ENCODE assay signal across 9 cellular contexts in the genomic region with DNA sequence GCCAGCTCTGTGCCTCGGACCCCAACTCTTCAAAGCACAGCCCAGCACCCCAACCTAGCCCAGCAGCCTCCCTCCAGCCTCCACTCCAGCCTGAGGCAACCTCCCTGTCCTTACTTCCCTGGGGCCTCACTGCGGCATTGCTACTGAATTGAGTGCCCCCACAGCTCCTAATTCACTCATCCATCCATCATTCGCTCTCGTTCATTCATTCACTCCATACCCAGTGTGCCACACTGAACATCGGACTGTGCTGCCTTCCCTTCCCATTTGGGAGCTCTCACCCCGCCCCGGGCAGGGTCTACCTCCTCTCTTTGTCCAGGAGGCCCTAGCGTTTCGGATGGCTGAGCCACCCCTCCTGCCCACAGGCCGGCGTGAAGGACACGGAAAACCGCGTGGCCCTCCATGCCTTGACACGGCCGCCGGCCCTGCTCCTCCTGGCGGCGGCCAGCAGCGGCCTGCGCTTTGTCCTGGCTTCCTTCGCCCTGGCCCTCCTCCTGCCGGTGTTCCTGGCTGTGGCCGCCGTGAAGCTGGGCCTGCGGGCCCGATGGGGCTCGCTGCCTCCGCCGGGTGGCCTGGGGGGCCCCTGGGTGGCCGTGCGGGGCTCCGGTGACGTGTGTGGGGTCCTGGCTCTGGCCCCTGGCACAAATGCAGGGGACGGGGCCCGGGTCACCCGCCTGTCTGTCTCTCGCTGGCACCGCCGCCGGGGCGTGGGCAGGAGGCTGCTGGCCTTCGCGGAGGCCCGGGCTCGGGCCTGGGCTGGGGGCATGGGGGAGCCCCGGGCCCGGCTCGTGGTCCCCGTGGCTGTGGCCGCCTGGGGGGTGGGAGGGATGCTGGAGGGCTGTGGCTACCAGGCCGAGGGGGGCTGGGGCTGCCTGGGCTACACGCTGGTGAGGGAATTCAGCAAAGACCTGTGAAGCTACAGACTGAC. TPM values are rescaled to one million over a fixed set of nuclear protein-coding genes. Genes with fewer than 3 reads are reported as not detected.
A peak's percentile ranks its signal among the peaks of the same experiment; 100 is the strongest.
DNase-seq lines count a peak whose midpoint lies in the region; ATAC-seq and TF ChIP-seq lines count a peak whose summit lies in the region.
"Had no signal": no experiment of that assay in that cellular context is flagged by ENCODE, and none has a peak within 500 bp of the region (broad histone marks: within the 10 kb centered on the region; RNA-seq: fewer than 3 reads in every experiment).

No MANE protein-coding gene starts in this region.

- peaks cover 11% of the 10 kb centered on the region for H3K4me1 Mint-ChIP-seq in CD4-positive, alpha-beta T cell (ENCODE audit: low read depth)
- peaks cover 13% of the 10 kb centered on the region for H3K4me1 Mint-ChIP-seq in endothelial cell (ENCODE audit: unreplicated experiment)

- no peak overlapping the region for H3K27ac ChIP-seq in CD4-positive, alpha-beta T cell (ENCODE audit: low read depth, low read length)
- H3K27ac ChIP-seq in PC-3 (ENCODE audit: low read length): peak overlapping the region; percentile 73; the same call in 1 of the 2 replicates
- peak overlapping the region; percentile 99 for H3K27ac ChIP-seq in osteoblast (ENCODE audit: low read depth, low read length)

- POLR2A ChIA-PET in CD4-positive, alpha-beta T cell (lab: Charles Lee): interaction anchor here (1.0 to 3.5 kb wide), 2 partner anchors 10 to 17 kb away, joined by 4 to 29 read pairs; partner anchors contain the start of gene ZNF628
- POLR2A ChIA-PET in PC-3 (lab: Charles Lee; ENCODE audit: unreplicated experiment): interaction anchor here (0.6 kb wide), 1 partner anchor 330 kb away, joined by 23 read pairs; no protein-coding TSS in a partner anchor

- H3K27me3 ChIP-seq in CD4-positive, alpha-beta T cell (ENCODE audit: control insufficient read depth, insufficient read depth, low read length): no peaks in the 10 kb centered on the region
- H3K27me3 ChIP-seq in PC-3 (ENCODE audit: low read length): no peaks in the 10 kb centered on the region
- H3K27me3 ChIP-seq in osteoblast (ENCODE audit: insufficient read depth, low read length): no peaks in the 10 kb centered on the region

- peak overlapping the region; percentile 76 for H3K27ac Mint-ChIP-seq in CD4-positive, alpha-beta T cell
- H3K27ac Mint-ChIP-seq in endothelial cell (ENCODE audit: unreplicated experiment): peak overlapping the region; percentile 93

- no peaks in the 10 kb centered on the region for H3K79me2 ChIP-seq in PC-3 (ENCODE audit: low read length)
- peaks cover 23% of the 10 kb centered on the region for H3K79me2 ChIP-seq in osteoblast (ENCODE audit: insufficient read depth, low read length)

- H3K27me3 Mint-ChIP-seq in CD4-positive, alpha-beta T cell: no peaks in the 10 kb centered on the region
- H3K27me3 Mint-ChIP-seq in endothelial cell (ENCODE audit: unreplicated experiment): peaks cover 7% of the 10 kb centered on the region

- TF ChIP-seq CTCF in CD4-positive, alpha-beta T cell (IDR thresholded peaks at IDR 0.05): no peak
- TF ChIP-seq CTCF in PC-3 (conservative IDR thresholded peaks at IDR 0.05; ENCODE audit: low read depth, low read length) (no peak), endothelial cell (IDR thresholded peaks at IDR 0.05; ENCODE audit: unreplicated experiment) (no peak), osteoblast (IDR thresholded peaks at IDR 0.05; ENCODE audit: extremely low read depth, low read depth, low read length) (no peak)

- no TSS peak for BruUV-seq in PC-3 (replicated peaks; lab: Mats Ljungman, UMichigan)

- no peaks in the 10 kb centered on the region for H3K9me3 Mint-ChIP-seq in CD4-positive, alpha-beta T cell
- no peaks in the 10 kb centered on the region for H3K9me3 Mint-ChIP-seq in endothelial cell (ENCODE audit: unreplicated experiment)

- CTCF ChIA-PET in CD4-positive, alpha-beta T cell (lab: Charles Lee): interaction anchor here (2.2 kb wide), 1 partner anchor 17 kb away, joined by 7 read pairs; no protein-coding TSS in a partner anchor
- CTCF ChIA-PET in PC-3 (lab: Charles Lee): interaction anchor here (1.9 kb wide), 1 partner anchor 18 kb away, joined by 13 read pairs; no protein-coding TSS in a partner anchor

- H3K4me3 Mint-ChIP-seq in CD4-positive, alpha-beta T cell: peak overlapping the region; percentile 82
- H3K4me3 Mint-ChIP-seq in endothelial cell (ENCODE audit: unreplicated experiment): peak overlapping the region; percentile 91

- no peaks in the 10 kb centered on the region for H3K9me3 ChIP-seq in CD4-positive, alpha-beta T cell (ENCODE audit: control insufficient read depth, low read length)
- H3K9me3 ChIP-seq in PC-3 (ENCODE audit: low read length): no peaks in the 10 kb centered on the region
- no peaks in the 10 kb centered on the region for H3K9me3 ChIP-seq in osteoblast (ENCODE audit: low read depth, low read length)

- no peak for DNase-seq in CD4-positive, alpha-beta T cell
- DNase-seq in PC-3 (no peak), endothelial cell (ENCODE audit: low spot score) (no peak), osteoblast (ENCODE audit: insufficient read length, low spot score, missing footprints) (peak; percentile 81), NCI-H146 (lab: John Stamatoyannopoulos, UW) (no peak)
- DNase-seq in activated effector memory CD4-positive, alpha-beta T cell treated with anti-CD3 and anti-CD28 coated beads, Interleukin-2, amount 50 U/mL, for 16 hours: no peak

- H3K9me2 ChIP-seq in PC-3 (replicated peaks; ENCODE audit: low read length): no peaks in the 10 kb centered on the region

- no peaks in the 10 kb centered on the region for H3K36me3 ChIP-seq in PC-3 (ENCODE audit: low read depth, low read length)
- H3K36me3 ChIP-seq in osteoblast (ENCODE audit: insufficient read depth, low read length): peaks cover 7% of the 10 kb centered on the region

- H3K4me2 ChIP-seq in PC-3 (ENCODE audit: low read length) (peak overlapping the region; percentile 84), osteoblast (ENCODE audit: insufficient read depth, low read length) (peak overlapping the region; percentile 88)

- H3F3A ChIP-seq in PC-3 (ENCODE audit: low read length, unreplicated experiment): peaks cover 3% of the 10 kb centered on the region

- no peaks in the 10 kb centered on the region for H3K36me3 Mint-ChIP-seq in CD4-positive, alpha-beta T cell (ENCODE audit: low read depth)
- peaks cover 4% of the 10 kb centered on the region for H3K36me3 Mint-ChIP-seq in endothelial cell (ENCODE audit: low read depth, unreplicated experiment)

- H3K9ac ChIP-seq in PC-3 (ENCODE audit: low read length): no peak overlapping the region

- intact Hi-C loops in CD4-positive, alpha-beta T cell (cut with DNase I, micrococcal nuclease): no loop called here
- intact Hi-C loops in PC-3 (cut with micrococcal nuclease): no loop called here

- H2AFZ ChIP-seq in PC-3 (ENCODE audit: low read length): no peak overlapping the region
- H2AFZ ChIP-seq in osteoblast (ENCODE audit: low read length): no peak overlapping the region

- H3K4me3 ChIP-seq in PC-3 (ENCODE audit: low read length) (no peak overlapping the region; the same call in 1 of the 2 replicates), osteoblast (ENCODE audit: insufficient read depth, low read length) (peak overlapping the region; percentile 87)

- H4K20me1 ChIP-seq in PC-3 (ENCODE audit: low read length): no peaks in the 10 kb centered on the region
- no peaks in the 10 kb centered on the region for H4K20me1 ChIP-seq in osteoblast (ENCODE audit: insufficient read depth, low read length)

- H3K4me1 ChIP-seq in PC-3 (ENCODE audit: insufficient read depth, low read length) (peaks cover 33% of the 10 kb centered on the region), osteoblast (ENCODE audit: insufficient read depth, low read length) (peaks cover 47% of the 10 kb centered on the region)

- no peak for ATAC-seq in CD4-positive, alpha-beta T cell (ENCODE audit: poor library complexity)
- ATAC-seq in PC-3 (no peak), HG02973 (IDR thresholded peaks at IDR 0.05; ENCODE audit: unreplicated experiment) (no peak), GM21381 (IDR thresholded peaks at IDR 0.05; ENCODE audit: unreplicated experiment) (no peak)

RNA-seq across cellular contexts. Expression of gene NAT14, which starts 1.3 kb away (rescaled TPM):
- 10 to 100 TPM; 10.5 to 14.7 TPM for total RNA-seq in CD4-positive, alpha-beta T cell
- total RNA-seq in PC-3 (2014; rRNA removed) (17.5 and 21.0 TPM in 2 replicates), endothelial cell (ENCODE audit: unreplicated experiment) (37.7 TPM), osteoblast (8.3 and 11.2 TPM in 2 replicates)

RNA-seq across cellular contexts. Expression of gene SSC5D, which starts 1.9 kb away (rescaled TPM):
- total RNA-seq in CD4-positive, alpha-beta T cell: 1 to 10 TPM in 1 of 2 experiments, under 1 TPM in 1; 0.42 to 1.3 TPM
- 0.17 TPM in 1 of 2 replicates, not detected in the other for total RNA-seq in PC-3 (2014; rRNA removed)
- total RNA-seq in endothelial cell (ENCODE audit: unreplicated experiment): 0.95 TPM
- total RNA-seq in osteoblast: 22.7 and 77.4 TPM in 2 replicates
- total RNA-seq: SK-MEL-5 had no signal

RNA-seq across cellular contexts. Expression of gene ZNF628, which starts 9.9 kb away (rescaled TPM):
- total RNA-seq in CD4-positive, alpha-beta T cell: 10 to 100 TPM; 26.6 to 27.2 TPM
- total RNA-seq in PC-3 (2014; rRNA removed) (11.8 and 24.2 TPM in 2 replicates), endothelial cell (ENCODE audit: unreplicated experiment) (8.7 TPM), osteoblast (1.5 and 2.9 TPM in 2 replicates)

RNA-seq across cellular contexts. Expression of gene C19orf85, which starts 21.8 kb away (rescaled TPM):
- total RNA-seq in CD4-positive, alpha-beta T cell: not detected
- total RNA-seq in PC-3 (2014; rRNA removed): not detected in 2 replicates
- total RNA-seq in endothelial cell (ENCODE audit: unreplicated experiment): not detected
- total RNA-seq in osteoblast: not detected in 2 replicates
- total RNA-seq: SK-MEL-5 had no signal

RNA-seq across cellular contexts. Expression of gene ISOC2, which starts 24.9 kb away (rescaled TPM):
- 1 to 10 TPM; 1.5 to 2.2 TPM for total RNA-seq in CD4-positive, alpha-beta T cell
- total RNA-seq in PC-3 (2014; rRNA removed) (251 and 270 TPM in 2 replicates), endothelial cell (ENCODE audit: unreplicated experiment) (20.2 TPM), osteoblast (55.4 and 65.1 TPM in 2 replicates)

Comparison
In these comparisons a context has a peak if more than half of its experiments do, and no peak if none do; other contexts are left out.
1. RNA of gene SSC5D, which starts 1.9 kb away (total RNA-seq): 22.7 to 77.4 TPM in osteoblast; 0.42 to 1.3 TPM in CD4-positive, alpha-beta T cell, 0.95 TPM in endothelial cell (single experiment) and 0.17 TPM in PC-3; every median in the first group is over 10 times any median in the second.